In genomic region chr7:45007571-45008328, GRCh38 we compare ENCODE assay signal across 12 cellular contexts. TPM values are rescaled to one million over a fixed set of nuclear protein-coding genes. Genes with fewer than 3 reads are reported as not detected.
DNase-seq lines count a peak whose midpoint lies in the region; ATAC-seq, FAIRE-seq and TF ChIP-seq lines count a peak whose summit lies in the region.
"Had no signal": no experiment of that assay in that cellular context is flagged by ENCODE, and none has a peak within 500 bp of the region (broad histone marks: within the 10 kb centered on the region; RNA-seq: fewer than 3 reads in every experiment).

No MANE protein-coding gene starts in this region.

- TF ChIP-seq CTCF in GM12878 (IDR thresholded peaks at IDR 0.05 in 2 of 3, conservative IDR thresholded peaks at IDR 0.05 in 1 of 3; ENCODE audit: control insufficient read depth in 2 of 3, extremely low read depth in 1 of 3, insufficient read depth in 1 of 3, low read depth in 3 of 3, low read length in 3 of 3) (no peak), vagina (IDR thresholded peaks at IDR 0.05) (no peak)

- peaks cover 56% of the 10 kb centered on the region for H3K79me2 ChIP-seq in GM12878 (ENCODE audit: control insufficient read depth, insufficient read depth, low read length)

- ATAC-seq in GM18498 (IDR thresholded peaks at IDR 0.05; ENCODE audit: unreplicated experiment) = peak; percentile 71
- peak; percentile 29 for ATAC-seq in GM19468 (IDR thresholded peaks at IDR 0.05; ENCODE audit: extremely low read depth, unreplicated experiment)
- peak; percentile 76 for ATAC-seq in HG03159 (IDR thresholded peaks at IDR 0.05; ENCODE audit: unreplicated experiment)
- peak; percentile 86 for ATAC-seq in GM12878
- ATAC-seq: body of pancreas had no signal

- no peaks in the 10 kb centered on the region for H3K9me3 ChIP-seq in GM12878 (replicated peaks; ENCODE audit: control insufficient read depth, insufficient read depth, low read length)
- H3K9me3 ChIP-seq in vagina = no peaks in the 10 kb centered on the region
- H3K9me3 ChIP-seq: body of pancreas had no signal

- H3K9ac ChIP-seq in GM12878 (ENCODE audit: control insufficient read depth, insufficient read depth, low read length) = no peak overlapping the region

- POLR2A ChIA-PET in GM12878 (lab: Charles Lee) = interaction anchor here (0.6 to 1.2 kb wide), 5 partner anchors 13 to 323 kb away, joined by 3 to 4 read pairs (median 3); no protein-coding TSS in a partner anchor

- in situ Hi-C loops in GM12878 (cut with MboI) = no loop called here

- WGBS in GM12878 (ENCODE audit: insufficient coverage, insufficient replicate concordance, low lambda C conversion rate, missing lambda C conversion rate) = 2% methylated on average over 7 of the region's 7 CpGs

- SMC1A ChIA-PET in GM12878 (lab: Charles Lee; ENCODE audit: uncharacterized antibody, unreplicated experiment) = interaction anchor here (0.8 to 2.1 kb wide), 8 partner anchors 12 to 128 kb away, joined by 3 to 8 read pairs (median 5); no protein-coding TSS in a partner anchor

- H3K4me1 ChIP-seq in GM12878 (ENCODE audit: control insufficient read depth, insufficient read depth, low read length) (peaks cover 36% of the 10 kb centered on the region), vagina (peaks cover 13% of the 10 kb centered on the region)
- H3K4me1 ChIP-seq: body of pancreas had no signal

- no peak for TF ChIP-seq EP300 in GM12878 (IDR thresholded peaks at IDR 0.05; ENCODE audit: borderline replicate concordance in 1 of 2, control insufficient read depth in 1 of 2, low read depth in 2 of 2, low read length in 2 of 2)

- TF ChIP-seq RAD21 in GM12878 (IDR thresholded peaks at IDR 0.05; ENCODE audit: insufficient read depth, low read depth, low read length) = no peak

- peak overlapping the region; percentile 82 for H3K4me2 ChIP-seq in GM12878 (ENCODE audit: control insufficient read depth, insufficient read depth)

- peaks cover 0 to 7% of the 10 kb centered on the region in 2 experiments; a peak in 2 of 4 replicates for H3K36me3 ChIP-seq in GM12878 (ENCODE audit: control insufficient read depth in 2 of 2, insufficient read depth in 2 of 2, low read length in 1 of 2)
- no peaks in the 10 kb centered on the region for H3K36me3 ChIP-seq in vagina

- H2AFZ ChIP-seq in GM12878 (ENCODE audit: control insufficient read depth, low read depth, low read length) = no peak overlapping the region

- no peak for FAIRE-seq in GM12878 (lab: Jason Lieb, UNC)

- H3K27ac ChIP-seq in GM12878 (ENCODE audit: control insufficient read depth, insufficient read depth) (peak overlapping the region; percentile 65), vagina (no peak overlapping the region)
- H3K27ac ChIP-seq: body of pancreas, WERI-Rb-1 had no signal

- CTCF ChIA-PET in GM12878 (lab: Yijun Ruan, JAX) = interaction anchor here (0.7 to 3.0 kb wide), 6 partner anchors 12 to 153 kb away, joined by 3 to 10 read pairs (median 6); no protein-coding TSS in a partner anchor

- TF ChIP-seq POLR2A in GM12878 (IDR thresholded peaks at IDR 0.05; ENCODE audit: low read depth, low read length) = no peak
- TF ChIP-seq POLR2A in vagina (IDR thresholded peaks at IDR 0.05) = no peak

- intact Hi-C loops in GM12878 (cut with micrococcal nuclease; ENCODE audit: unreplicated experiment) = no loop called here
- intact Hi-C loops in vagina (cut with DNase I) = no loop called here

- no peaks in the 10 kb centered on the region for H3K27me3 ChIP-seq in GM12878 (replicated peaks in 1 of 2; ENCODE audit: control insufficient read depth in 2 of 2, insufficient read depth in 2 of 2, low read length in 1 of 2)
- H3K27me3 ChIP-seq in vagina = no peaks in the 10 kb centered on the region
- H3K27me3 ChIP-seq: body of pancreas had no signal

- H4K20me1 ChIP-seq in GM12878 (ENCODE audit: control insufficient read depth, insufficient read depth) = no peaks in the 10 kb centered on the region

- no peak overlapping the region for H3K4me3 ChIP-seq in GM12878
- H3K4me3 ChIP-seq in vagina = no peak overlapping the region
- H3K4me3 ChIP-seq: body of pancreas had no signal

- BruUV-seq in GM12878 (replicated peaks; lab: Mats Ljungman, UMichigan) = no TSS peak

- DNase-seq in GM12878 (ENCODE audit: low read depth, low spot score) (peak; percentile 45), HT-29 (ENCODE audit: low spot score) (no peak), SW 1271 (lab: John Stamatoyannopoulos, UW) (no peak), vagina (ENCODE audit: extremely low spot score in 2 of 2) (no peak), NCI-H526 treated with DMSO at 0.1 percent for 48 hours (lab: John Stamatoyannopoulos, UW) (no peak)
- DNase-seq: body of pancreas, KG1, mammary epithelial cell, WERI-Rb-1 had no signal

- RAD21 ChIA-PET in GM12878 (lab: Charles Lee; ENCODE audit: unreplicated experiment) = interaction anchor here (0.6 to 1.2 kb wide), 9 partner anchors 8 to 85 kb away, joined by 3 to 7 read pairs (median 4); partner anchors contain the start of gene CCM2

TF ChIP-seq in GM12878, 131 proteins besides CTCF, POLR2A, EP300 and RAD21 (continues in another document):
- TF ChIP-seq, protein P1, sequence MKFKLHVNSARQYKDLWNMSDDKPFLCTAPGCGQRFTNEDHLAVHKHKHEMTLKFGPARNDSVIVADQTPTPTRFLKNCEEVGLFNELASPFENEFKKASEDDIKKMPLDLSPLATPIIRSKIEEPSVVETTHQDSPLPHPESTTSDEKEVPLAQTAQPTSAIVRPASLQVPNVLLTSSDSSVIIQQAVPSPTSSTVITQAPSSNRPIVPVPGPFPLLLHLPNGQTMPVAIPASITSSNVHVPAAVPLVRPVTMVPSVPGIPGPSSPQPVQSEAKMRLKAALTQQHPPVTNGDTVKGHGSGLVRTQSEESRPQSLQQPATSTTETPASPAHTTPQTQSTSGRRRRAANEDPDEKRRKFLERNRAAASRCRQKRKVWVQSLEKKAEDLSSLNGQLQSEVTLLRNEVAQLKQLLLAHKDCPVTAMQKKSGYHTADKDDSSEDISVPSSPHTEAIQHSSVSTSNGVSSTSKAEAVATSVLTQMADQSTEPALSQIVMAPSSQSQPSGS (IDR thresholded peaks at IDR 0.05; ENCODE audit: low read length) = peak; percentile 54; the same call in 1 of the 2 replicates
- TF ChIP-seq FOXM1 (IDR thresholded peaks at IDR 0.05; ENCODE audit: low read depth, low read length) = peak; percentile 35; the same call in 1 of the 2 replicates
- TF ChIP-seq ATF7 (IDR thresholded peaks at IDR 0.05; ENCODE audit: low read depth) = peak; percentile 82
- peak; percentile 50; the same call in 1 of the 2 replicates for TF ChIP-seq RELB (IDR thresholded peaks at IDR 0.05; ENCODE audit: low read depth)
- peak; percentile 53; the same call in 1 of the 2 replicates for TF ChIP-seq CBFB (IDR thresholded peaks at IDR 0.05; ENCODE audit: low read depth)

RNA-seq across cellular contexts. Expression of gene CCM2, which starts 7.7 kb away (rescaled TPM):
- total RNA-seq in GM12878 (2013; cell fraction: nucleolus; rRNA removed) = 36.2 and 40.0 TPM in 2 replicates
- total RNA-seq in GM12878 (2014; rRNA removed) = 71.6 and 74.7 TPM in 2 replicates
- total RNA-seq in GM12878 (2014; rRNA removed; fragmentation: Illumina TruSeq; extraction: Trizol) = 34.3 and 35.6 TPM in 2 replicates
- total RNA-seq in GM12878 (2021) = 61.2 and 61.6 TPM in 2 replicates
- 25.8 TPM for polyA plus RNA-seq in GM12878 (2011; ENCODE audit: low read depth)
- 22.5 and 30.2 TPM in 2 replicates for polyA plus RNA-seq in GM12878 (2011; rRNA removed)
- polyA plus RNA-seq in GM12878 (2011; cell fraction: cytosol; rRNA removed) = 45.3 and 56.3 TPM in 2 replicates
- 67.7 and 71.7 TPM in 2 replicates for polyA plus RNA-seq in GM12878 (2011; cell fraction: nucleus; rRNA removed)
- 51.5 and 60.9 TPM in 2 replicates for polyA plus RNA-seq in GM12878 (2012)
- polyA plus RNA-seq in GM12878 (2014; fragmentation: Illumina TruSeq; extraction: Trizol) = 19.1 and 36.2 TPM in 2 replicates
- 1 to 10 TPM in 1 of 2 experiments, under 1 TPM in 1; 1.00 to 4.1 TPM for polyA plus RNA-seq in GM12878 (2014; fragmentation: Nextera tagmentation; extraction: Ambion mirVana)
- 70.8 and 73.7 TPM in 2 replicates for polyA plus RNA-seq in GM12878 (2014; rRNA removed)
- 10 to 100 TPM; 75.2 to 82.3 TPM for polyA plus RNA-seq in GM12878 (2016; fragmentation: Nextera tagmentation; extraction: Ambion mirVana)
- polyA minus RNA-seq in GM12878 (2011; rRNA and poly(A)+ RNA removed) = 31.6 and 47.1 TPM in 2 replicates
- polyA minus RNA-seq in GM12878 (2011; cell fraction: cytosol; rRNA and poly(A)+ RNA removed) = 18.2 and 29.1 TPM in 2 replicates
- polyA minus RNA-seq in GM12878 (2011; cell fraction: nucleus; rRNA and poly(A)+ RNA removed) = 15.1 and 19.7 TPM in 2 replicates
- total RNA-seq in HT-29 (2014; rRNA removed; shearing (Covaris generic)) = 69.8 and 90.2 TPM in 2 replicates
- 44.2 TPM for total RNA-seq in vagina

RNA-seq across cellular contexts. Expression of gene MYO1G, which starts 28.9 kb away (rescaled TPM):
- 406 and 444 TPM in 2 replicates for total RNA-seq in GM12878 (2013; cell fraction: nucleolus; rRNA removed)
- total RNA-seq in GM12878 (2014; rRNA removed) (154 and 176 TPM in 2 replicates), GM12878 (2014; rRNA removed; fragmentation: Illumina TruSeq; extraction: Trizol) (63.7 and 66.1 TPM in 2 replicates), GM12878 (2021) (224 and 232 TPM in 2 replicates), vagina (5.2 TPM)
- 91.4 TPM for polyA plus RNA-seq in GM12878 (2011; ENCODE audit: low read depth)
- polyA plus RNA-seq in GM12878 (2011; rRNA removed) (54.3 and 118 TPM in 2 replicates), GM12878 (2014; fragmentation: Illumina TruSeq; extraction: Trizol) (36.1 and 77.2 TPM in 2 replicates), GM12878 (2014; fragmentation: Nextera tagmentation; extraction: Ambion mirVana) (1 to 10 TPM; 1.8 to 3.3 TPM), GM12878 (2014; rRNA removed) (150 and 184 TPM in 2 replicates), GM12878 (2016; fragmentation: Nextera tagmentation; extraction: Ambion mirVana) (100 to 1,000 TPM; 185 to 216 TPM)
- polyA plus RNA-seq in GM12878 (2011; cell fraction: cytosol; rRNA removed) = 111 and 152 TPM in 2 replicates
- polyA plus RNA-seq in GM12878 (2011; cell fraction: nucleus; rRNA removed) = 518 and 587 TPM in 2 replicates
- polyA plus RNA-seq in GM12878 (2012) = 195 and 215 TPM in 2 replicates
- 230 and 324 TPM in 2 replicates for polyA minus RNA-seq in GM12878 (2011; rRNA and poly(A)+ RNA removed)
- 97.1 and 110 TPM in 2 replicates for polyA minus RNA-seq in GM12878 (2011; cell fraction: cytosol; rRNA and poly(A)+ RNA removed)
- 238 and 294 TPM in 2 replicates for polyA minus RNA-seq in GM12878 (2011; cell fraction: nucleus; rRNA and poly(A)+ RNA removed)
- total RNA-seq in HT-29 (2014; rRNA removed; shearing (Covaris generic)) = 0.08 and 0.31 TPM in 2 replicates

Comparison
In these comparisons a context has a peak if more than half of its experiments do, and no peak if none do; other contexts are left out.
1. ATAC-seq: peak in every context shown above with its lines; median percentile 86 in GM12878; 76 in HG03159; 71 in GM18498; 29 in GM19468.
2. RNA of gene MYO1G, which starts 28.9 kb away (total RNA-seq): 63.7 to 444 TPM in GM12878; 5.2 TPM in vagina (single experiment) and 0.08 to 0.31 TPM in HT-29; every median in the first group is over 10 times any median in the second.